In the genomic region with DNA sequence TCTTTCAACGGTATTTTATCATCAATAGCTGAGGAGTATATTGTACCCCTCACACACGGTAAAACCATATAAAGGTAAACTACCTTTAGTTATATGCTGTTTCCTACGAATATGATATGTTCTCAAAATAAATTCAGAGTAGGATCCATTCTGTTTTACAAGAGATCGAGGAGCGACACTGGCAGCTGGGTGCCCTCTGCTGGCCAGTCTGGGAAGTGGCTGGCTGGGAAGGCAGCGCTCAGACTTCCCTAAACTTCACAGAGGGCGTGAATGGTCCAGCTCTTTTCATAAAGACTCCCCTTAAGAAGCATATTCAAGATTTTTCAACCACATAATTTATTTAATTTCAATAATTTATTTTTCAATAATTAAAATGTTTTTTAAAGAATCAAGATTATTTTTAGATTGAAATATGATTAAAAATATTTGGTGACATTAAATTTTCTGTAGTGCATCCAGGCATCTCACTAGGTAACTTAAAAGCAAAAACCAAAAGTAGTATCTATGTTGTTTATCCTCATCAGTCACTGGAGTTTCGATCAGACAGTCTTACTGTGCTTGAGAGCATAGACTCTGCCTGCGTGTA, we compare ENCODE assay signal across 8 cellular contexts.
DNase-seq lines count a peak whose midpoint lies in the region; ATAC-seq lines count a peak whose summit lies in the region.

No MANE protein-coding gene starts in this region.

- no peak overlapping the region for H3K4me3 ChIP-seq in aorta (ENCODE audit: low read length in 2 of 2)

- intact Hi-C loops in Right ventricle myocardium inferior (cut with DNase I): loop anchor here (1.0 kb wide), 1 partner anchor 410 kb away; no protein-coding TSS in a partner anchor
- intact Hi-C loops in posterior cingulate gyrus (cut with DNase I): loop anchor here (1.0 to 5.0 kb wide), 2 partner anchors 123 to 410 kb away; no protein-coding TSS in a partner anchor
- intact Hi-C loops in aorta (cut with DNase I): loop anchor here (5.0 kb wide), 1 partner anchor 413 kb away; no protein-coding TSS in a partner anchor

- H3K9me3 ChIP-seq in aorta (ENCODE audit: control insufficient read depth, low read length): no peaks in the 10 kb centered on the region

- no peak overlapping the region for H3K27ac ChIP-seq in aorta (ENCODE audit: low read depth in 1 of 2, low read length in 2 of 2)

- 14 to 16% methylated on average over 9 of the region's 9 CpGs for WGBS in aorta, 2 donors

- no peaks in the 10 kb centered on the region for H3K36me3 ChIP-seq in aorta (ENCODE audit: control insufficient read depth in 1 of 2, insufficient read depth in 2 of 2, low read length in 1 of 2)

- peaks cover 0 to 4% of the 10 kb centered on the region in 2 donors for H3K4me1 ChIP-seq in aorta (ENCODE audit: control insufficient read depth in 1 of 2, insufficient read depth in 2 of 2, low read length in 2 of 2)

- DNase-seq in DMS 273 treated with DMSO at 0.1 percent for 48 hours (lab: John Stamatoyannopoulos, UW): peak; percentile 7
- peak; percentile 60 for DNase-seq in RPMI8226
- DNase-seq in activated naive CD4-positive, alpha-beta T cell treated with Interleukin-2 at 50 U/mL for 16 hours: peak; percentile 62
- DNase-seq in Right ventricle myocardium inferior (ENCODE audit: missing footprints): no peak
- peak; percentile 73 to 97 (median 85) for DNase-seq in posterior cingulate gyrus
- peak in 1 of 2 donors; percentile 74 for DNase-seq in aorta

- peak; percentile 86 for ATAC-seq in GM19455 (IDR thresholded peaks at IDR 0.05; ENCODE audit: unreplicated experiment)
- ATAC-seq in HG03558 (IDR thresholded peaks at IDR 0.05; ENCODE audit: extremely low read depth, unreplicated experiment): peak; percentile 68
- peak; percentile 68 for ATAC-seq in Right ventricle myocardium inferior
- peak; percentile 82 for ATAC-seq in aorta (ENCODE audit: low FRiP score)

- no peaks in the 10 kb centered on the region for H3K27me3 ChIP-seq in aorta (ENCODE audit: control insufficient read depth in 1 of 2, insufficient read depth in 2 of 2, low read length in 1 of 2)
